1 cellular context compared by ENCODE assay signal in the genomic region with DNA sequence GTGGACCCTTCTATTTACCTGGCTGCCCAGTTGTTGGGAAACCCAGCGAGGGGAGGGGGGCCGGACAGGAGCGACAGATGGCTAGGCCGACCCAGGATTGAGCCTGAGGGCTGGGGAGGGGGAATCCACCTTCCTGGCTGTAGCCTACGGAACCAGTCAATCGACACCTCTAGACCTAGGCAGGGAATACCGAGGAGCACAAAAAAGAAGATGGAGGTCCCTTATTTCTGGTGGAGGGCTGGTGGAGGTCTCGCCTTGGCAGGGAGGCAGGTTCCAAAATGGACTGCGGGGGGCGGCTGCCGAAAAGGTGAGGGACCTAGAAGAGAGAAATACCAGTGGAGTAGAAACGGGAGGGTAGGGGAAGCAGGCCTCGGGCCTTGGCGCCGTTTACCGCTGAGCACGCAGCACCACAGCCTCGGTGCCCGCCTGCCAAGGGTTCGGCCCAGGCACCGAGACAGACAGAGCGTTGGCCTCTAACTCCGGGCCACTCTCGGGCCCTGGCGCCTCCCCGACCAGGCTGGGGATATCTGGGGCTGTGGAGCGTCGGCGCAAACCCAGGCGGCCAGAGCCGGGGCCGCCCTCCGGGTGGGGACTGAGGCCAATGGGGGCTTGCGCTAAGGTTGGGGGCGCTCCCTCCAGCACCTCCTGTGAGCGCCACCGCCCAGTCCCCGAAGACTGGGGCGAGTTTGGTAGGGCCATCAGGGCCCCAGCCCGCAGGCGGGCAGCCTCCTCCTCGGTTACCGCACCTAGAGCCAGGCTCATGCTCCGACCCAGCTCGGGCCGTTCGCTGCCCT.
A peak's percentile ranks its signal among the peaks of the same experiment; 100 is the strongest.
TF ChIP-seq lines count a peak whose summit lies in the region.

No MANE protein-coding gene starts in this region.

TF ChIP-seq in K562, 482 proteins besides CTCF, POLR2A, EP300 and RAD21:
- peak; percentile 10 for TF ChIP-seq FIP1L1 (IDR thresholded peaks at IDR 0.05; ENCODE audit: low read depth, low read length, poor library complexity, severe bottlenecking)
- TF ChIP-seq HNRNPL (IDR thresholded peaks at IDR 0.05; ENCODE audit: low read depth, low read length): peak; percentile 77; the same call in 1 of the 2 replicates
- no peak for TF ChIP-seq PHF8 (IDR thresholded peaks at IDR 0.05; ENCODE audit: borderline replicate concordance, low read length)
- TF ChIP-seq POU5F1 (IDR thresholded peaks at IDR 0.05; ENCODE audit: borderline replicate concordance, low read depth, low read length, partially characterized antibody): no peak
